In the genomic region with DNA sequence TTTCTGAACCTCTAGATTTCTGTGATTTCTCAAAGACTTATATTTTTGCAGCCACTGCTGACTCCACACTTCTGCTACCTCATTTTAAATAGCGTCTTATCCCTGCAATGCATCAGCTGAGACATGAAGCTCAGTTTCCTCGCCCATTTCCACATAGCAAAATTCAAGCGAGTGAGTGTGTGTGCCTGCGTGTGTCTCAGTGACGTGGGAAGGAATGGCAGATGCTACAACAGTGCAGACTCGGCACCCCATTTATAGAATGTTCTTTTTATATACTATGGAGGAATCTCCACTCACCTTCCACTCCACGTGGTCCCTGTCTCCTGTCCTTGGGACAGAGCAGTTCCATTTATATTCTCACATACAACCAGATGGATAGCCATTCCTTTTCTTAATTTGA, we compare ENCODE assay signal across 20 cellular contexts. TPM values are rescaled to one million over a fixed set of nuclear protein-coding genes. Genes with fewer than 3 reads are reported as not detected.
DNase-seq lines count a peak whose midpoint lies in the region; ATAC-seq and TF ChIP-seq lines count a peak whose summit lies in the region.
"Had no signal": no experiment of that assay in that cellular context is flagged by ENCODE, and none has a peak within 500 bp of the region (broad histone marks: within the 10 kb centered on the region; RNA-seq: fewer than 3 reads in every experiment).

No MANE protein-coding gene starts in this region.

- H3K27ac ChIP-seq in heart left ventricle (peak overlapping the region in 10 of 12 donors; percentile 43 to 73 (median 66)), neural cell (ENCODE audit: low read length) (peak overlapping the region; percentile 95)
- H3K27ac ChIP-seq: BLaER1 treated with 17β-estradiol and CSF1 and Interleukin-3, amounts not matched to agents 10 nM and 100 nM; skin epidermis; suprapubic skin had no signal

- H3K4me2 ChIP-seq in neural cell (ENCODE audit: low read length): no peak overlapping the region
- H3K4me2 ChIP-seq: BLaER1 treated with 17β-estradiol and CSF1 and Interleukin-3, amounts not matched to agents 10 nM and 100 nM had no signal

- H3K9me3 ChIP-seq in heart left ventricle: no peaks in the 10 kb centered on the region
- H3K9me3 ChIP-seq in neural cell (ENCODE audit: low read length): no peaks in the 10 kb centered on the region
- H3K9me3 ChIP-seq: BLaER1 treated with 17β-estradiol and CSF1 and Interleukin-3, amounts not matched to agents 10 nM and 100 nM; Caco-2; suprapubic skin; uterus had no signal

- H3K36me3 ChIP-seq in heart left ventricle (no peaks in the 10 kb centered on the region), neural cell (ENCODE audit: insufficient read depth, low read length) (peaks cover 4% of the 10 kb centered on the region)
- H3K36me3 ChIP-seq: BLaER1 treated with 17β-estradiol and CSF1 and Interleukin-3, amounts not matched to agents 10 nM and 100 nM; suprapubic skin; uterus had no signal

- peak in 3 of 4 donors; percentile 13 to 56 (median 49) for ATAC-seq in heart left ventricle
- no peak for ATAC-seq in left cardiac atrium

- no peak for TF ChIP-seq RAD21 in neural cell (conservative IDR thresholded peaks at IDR 0.05)

- H3K79me2 ChIP-seq in neural cell (replicated peaks; ENCODE audit: insufficient read depth, low read length): no peaks in the 10 kb centered on the region

- no peaks in the 10 kb centered on the region for H3K9me2 ChIP-seq in neural cell (ENCODE audit: insufficient read depth, low read length)

- H2AFZ ChIP-seq in neural cell (ENCODE audit: low read depth, low read length): no peak overlapping the region

- peaks cover 27% of the 10 kb centered on the region for H3F3A ChIP-seq in neural cell (ENCODE audit: insufficient read depth, low read length, poor library complexity, severe bottlenecking)

- H3K4me3 ChIP-seq in heart left ventricle: no peak overlapping the region
- peak overlapping the region; percentile 52 for H3K4me3 ChIP-seq in neural cell (ENCODE audit: low read length)
- H3K4me3 ChIP-seq: BLaER1 treated with 17β-estradiol and CSF1 and Interleukin-3, amounts not matched to agents 10 nM and 100 nM; skin epidermis; suprapubic skin; uterus had no signal

- TF ChIP-seq EP300 in neural cell (conservative IDR thresholded peaks at IDR 0.05; ENCODE audit: poor library complexity, severe bottlenecking): no peak

- no peak for TF ChIP-seq POLR2A in heart left ventricle (IDR thresholded peaks at IDR 0.05)

- H3K9ac ChIP-seq in neural cell (ENCODE audit: low read length): peak overlapping the region; percentile 59
- H3K9ac ChIP-seq: BLaER1 treated with 17β-estradiol and CSF1 and Interleukin-3, amounts not matched to agents 10 nM and 100 nM had no signal

- intact Hi-C loops in heart left ventricle (cut with DNase I): no loop called here
- intact Hi-C loops in left cardiac atrium (cut with DNase I): no loop called here
- intact Hi-C loops in head of caudate nucleus (cut with DNase I): no loop called here

- H3K4me1 ChIP-seq in heart left ventricle: peaks cover 0 to 36% (median 13%) of the 10 kb centered on the region in 12 donors
- H3K4me1 ChIP-seq: Caco-2 had no signal

- no peak for TF ChIP-seq CTCF in heart left ventricle (IDR thresholded peaks at IDR 0.05)
- TF ChIP-seq CTCF in neural cell (IDR thresholded peaks at IDR 0.05; ENCODE audit: poor library complexity, severe bottlenecking): no peak

- H3K27me3 ChIP-seq in heart left ventricle (no peaks in the 10 kb centered on the region), neural cell (ENCODE audit: insufficient read depth, low read depth, low read length) (no peaks in the 10 kb centered on the region)
- H3K27me3 ChIP-seq: BLaER1 treated with 17β-estradiol and CSF1 and Interleukin-3, amounts not matched to agents 10 nM and 100 nM; uterus had no signal

- WGBS in heart left ventricle, 4 donors: 48 to 65% (median 62%) methylated on average over 7 of the region's 7 CpGs

- DNase-seq in heart left ventricle: no peak
- no peak for DNase-seq in left cardiac atrium
- peak in 38 of 42 donors; percentile 10 to 84 (median 50) for DNase-seq in head of caudate nucleus
- no peak for DNase-seq in A172 (ENCODE audit: low spot score)
- no peak for DNase-seq in dedifferentiated amniotic fluid mesenchymal stem cell (ENCODE audit: extremely low spot score)
- no peak for DNase-seq in occipital lobe (lab: John Stamatoyannopoulos, UW)
- DNase-seq in KBM-7: no peak
- DNase-seq: activated CD4-positive, alpha-beta T cell treated with anti-CD3 and anti-CD28 coated beads, Interleukin-2, amount 10 ng/mL, durations not matched to agents 24 days and 14 days; activated naive CD4-positive, alpha-beta T cell treated with anti-CD3 and anti-CD28 coated beads, Interleukin-2, amount 10 ng/mL, durations not matched to agents 7 days and 5 days; Caco-2; immature natural killer cell; Kasumi-1; stimulated activated CD4-positive, alpha-beta T cell treated with anti-CD3 and anti-CD28 coated beads, Interleukin-1b, Interleukin-23, amount 100 ng/mL, for 48 hours had no signal

- in situ Hi-C loops in KBM-7 (cut with MboI; ENCODE audit: low pct_unique_long_range_greater_than_20kb, low sequenced_read_pairs): no loop called here

- no peaks in the 10 kb centered on the region for H4K20me1 ChIP-seq in neural cell (ENCODE audit: insufficient read depth)
- H4K20me1 ChIP-seq: BLaER1 treated with 17β-estradiol and CSF1 and Interleukin-3, amounts not matched to agents 10 nM and 100 nM had no signal

TF ChIP-seq in neural cell, 6 proteins besides CTCF, POLR2A, EP300 and RAD21:
- TF ChIP-seq EZH2 (IDR thresholded peaks at IDR 0.05; ENCODE audit: borderline replicate concordance, insufficient read depth, low read length, poor library complexity, severe bottlenecking) (no peak), POLR2AphosphoS5 (IDR thresholded peaks at IDR 0.05) (no peak), TAF1 (IDR thresholded peaks at IDR 0.05; ENCODE audit: low read depth) (no peak), SMC3 (conservative IDR thresholded peaks at IDR 0.05; ENCODE audit: poor library complexity) (no peak), MXI1 (conservative IDR thresholded peaks at IDR 0.05; ENCODE audit: poor library complexity, severe bottlenecking) (no peak)
- TF ChIP-seq, protein P1, sequence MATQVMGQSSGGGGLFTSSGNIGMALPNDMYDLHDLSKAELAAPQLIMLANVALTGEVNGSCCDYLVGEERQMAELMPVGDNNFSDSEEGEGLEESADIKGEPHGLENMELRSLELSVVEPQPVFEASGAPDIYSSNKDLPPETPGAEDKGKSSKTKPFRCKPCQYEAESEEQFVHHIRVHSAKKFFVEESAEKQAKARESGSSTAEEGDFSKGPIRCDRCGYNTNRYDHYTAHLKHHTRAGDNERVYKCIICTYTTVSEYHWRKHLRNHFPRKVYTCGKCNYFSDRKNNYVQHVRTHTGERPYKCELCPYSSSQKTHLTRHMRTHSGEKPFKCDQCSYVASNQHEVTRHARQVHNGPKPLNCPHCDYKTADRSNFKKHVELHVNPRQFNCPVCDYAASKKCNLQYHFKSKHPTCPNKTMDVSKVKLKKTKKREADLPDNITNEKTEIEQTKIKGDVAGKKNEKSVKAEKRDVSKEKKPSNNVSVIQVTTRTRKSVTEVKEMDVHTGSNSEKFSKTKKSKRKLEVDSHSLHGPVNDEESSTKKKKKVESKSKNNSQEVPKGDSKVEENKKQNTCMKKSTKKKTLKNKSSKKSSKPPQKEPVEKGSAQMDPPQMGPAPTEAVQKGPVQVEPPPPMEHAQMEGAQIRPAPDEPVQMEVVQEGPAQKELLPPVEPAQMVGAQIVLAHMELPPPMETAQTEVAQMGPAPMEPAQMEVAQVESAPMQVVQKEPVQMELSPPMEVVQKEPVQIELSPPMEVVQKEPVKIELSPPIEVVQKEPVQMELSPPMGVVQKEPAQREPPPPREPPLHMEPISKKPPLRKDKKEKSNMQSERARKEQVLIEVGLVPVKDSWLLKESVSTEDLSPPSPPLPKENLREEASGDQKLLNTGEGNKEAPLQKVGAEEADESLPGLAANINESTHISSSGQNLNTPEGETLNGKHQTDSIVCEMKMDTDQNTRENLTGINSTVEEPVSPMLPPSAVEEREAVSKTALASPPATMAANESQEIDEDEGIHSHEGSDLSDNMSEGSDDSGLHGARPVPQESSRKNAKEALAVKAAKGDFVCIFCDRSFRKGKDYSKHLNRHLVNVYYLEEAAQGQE (IDR thresholded peaks at IDR 0.05; ENCODE audit: borderline replicate concordance): no peak

RNA-seq across cellular contexts. Expression of a gene that starts 35.7 kb away (rescaled TPM):
- 1 to 10 TPM in 7 of 9 donors, under 1 TPM in 2; 0.49 to 3.5 (median 2.3) TPM for total RNA-seq in heart left ventricle
- 1 to 10 TPM in 1 of 2 donors, under 1 TPM in 1; 0.47 to 1.2 TPM for polyA plus RNA-seq in heart left ventricle
- total RNA-seq in left cardiac atrium: under 1 TPM; 0.31 to 0.65 TPM
- 0.21 and 0.52 TPM in 2 replicates for polyA plus RNA-seq in neural cell
- polyA minus RNA-seq in neural cell: not detected in 2 replicates
- not detected in 2 replicates for total RNA-seq in A172 (2014; rRNA removed; shearing (Covaris generic))
- not detected for total RNA-seq in occipital lobe
- total RNA-seq: activated CD4-positive, alpha-beta T cell treated with anti-CD3 and anti-CD28 coated beads, Interleukin-2, amount 10 ng/mL, durations not matched to agents 24 days and 14 days; T-helper 2 cell treated with Interferon-gamma antibody and Interleukin-4, amounts not matched to agents 100 ng/mL and 5 ng/mL, for 36 hours had no signal

RNA-seq across cellular contexts. Expression of a gene that starts 36.2 kb away (rescaled TPM):
- total RNA-seq in heart left ventricle (10 to 100 TPM; 34.3 to 47.5 (median 37.0) TPM), left cardiac atrium (10 to 100 TPM; 33.5 to 36.8 TPM), occipital lobe (16.7 TPM)
- polyA plus RNA-seq in heart left ventricle (10 to 100 TPM; 49.7 to 50.7 TPM), neural cell (78.9 and 85.1 TPM in 2 replicates)
- 42.4 and 48.9 TPM in 2 replicates for polyA minus RNA-seq in neural cell
- 8.7 and 10.9 TPM in 2 replicates for total RNA-seq in A172 (2014; rRNA removed; shearing (Covaris generic))

RNA-seq across cellular contexts. Expression of a gene that starts 39.6 kb away (rescaled TPM):
- total RNA-seq in heart left ventricle (10 to 100 TPM in 3 of 9 donors, 1 to 10 TPM in 6; 6.2 to 15.3 (median 9.4) TPM), left cardiac atrium (1 to 10 TPM; 6.3 to 7.9 TPM), occipital lobe (22.9 TPM)
- polyA plus RNA-seq in heart left ventricle (1 to 10 TPM; 2.3 to 3.4 TPM), neural cell (35.4 and 37.5 TPM in 2 replicates)
- polyA minus RNA-seq in neural cell: 93.2 and 97.8 TPM in 2 replicates
- 0.62 TPM in 1 of 2 replicates, not detected in the other for total RNA-seq in A172 (2014; rRNA removed; shearing (Covaris generic))
- total RNA-seq: fibroblast of villous mesenchyme had no signal

RNA-seq across cellular contexts. Expression of a gene that starts 42.9 kb away (rescaled TPM):
- total RNA-seq in heart left ventricle (1 to 10 TPM in 7 of 9 donors, under 1 TPM in 2; 0.24 to 3.8 (median 2.0) TPM), left cardiac atrium (1 to 10 TPM; 1.4 to 2.3 TPM), occipital lobe (15.4 TPM)
- polyA plus RNA-seq in heart left ventricle (under 1 TPM; 0.80 TPM), neural cell (11.1 and 13.2 TPM in 2 replicates)
- 31.4 and 35.7 TPM in 2 replicates for polyA minus RNA-seq in neural cell
- 1.2 and 1.8 TPM in 2 replicates for total RNA-seq in A172 (2014; rRNA removed; shearing (Covaris generic))

Comparison
In these comparisons a context has a peak if more than half of its experiments do, and no peak if none do; other contexts are left out.
1. ATAC-seq: peak in heart left ventricle (3 of 4); none in left cardiac atrium (0 of 2).
2. DNase-seq: peak in head of caudate nucleus (38 of 42); none in heart left ventricle (0 of 5), left cardiac atrium (single experiment), A172 (single experiment), dedifferentiated amniotic fluid mesenchymal stem cell (single experiment), occipital lobe (single experiment) and KBM-7 (single experiment).